8 cellular contexts compared by ENCODE assay signal in the genomic region with DNA sequence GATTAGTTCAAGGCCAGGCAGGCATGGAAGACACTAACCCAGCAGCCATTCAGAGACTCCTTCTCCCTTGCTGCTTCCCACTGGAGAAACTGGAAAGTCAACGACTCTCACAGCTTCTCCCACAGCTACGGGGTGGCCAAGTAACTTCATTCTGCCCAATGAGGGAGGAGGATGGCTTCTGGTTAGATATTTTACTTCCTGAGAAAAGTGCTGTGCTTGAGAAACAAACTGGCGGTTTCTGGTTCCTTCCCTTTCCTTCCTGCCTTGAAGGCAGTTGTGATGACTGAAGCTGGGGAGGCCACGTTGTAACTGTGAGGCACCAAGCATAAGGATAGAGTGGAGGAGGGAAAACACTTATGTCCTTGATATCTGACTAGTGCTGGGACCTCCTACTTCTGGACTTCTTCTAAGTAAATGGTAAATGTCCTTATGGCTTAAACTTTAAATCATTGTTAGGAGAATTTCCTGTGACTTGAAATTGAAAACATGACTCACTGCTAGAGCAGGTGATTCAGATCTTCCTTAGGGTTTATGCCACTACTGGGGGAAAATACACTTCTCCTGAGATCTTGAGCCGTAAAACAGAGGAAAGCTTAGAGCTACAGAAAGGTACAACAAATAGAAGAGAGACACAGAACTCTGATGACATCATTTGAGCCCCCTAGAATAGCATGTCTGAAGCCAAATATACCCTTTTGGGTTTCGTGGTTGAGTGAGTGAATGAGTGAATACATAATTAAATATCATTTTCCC. TPM values are rescaled to one million over a fixed set of nuclear protein-coding genes. Genes with fewer than 3 reads are reported as not detected.
DNase-seq lines count a peak whose midpoint lies in the region; ATAC-seq, FAIRE-seq and TF ChIP-seq lines count a peak whose summit lies in the region.

No MANE protein-coding gene starts in this region.

- CTCF ChIA-PET in activated naive CD4-positive, alpha-beta T cell treated with anti-CD3 and anti-CD28 coated beads, Interleukin-2, amount 10 ng/mL, durations not matched to agents 7 days and 5 days (lab: Charles Lee), result interaction anchor here (0.7 to 8.1 kb wide), 22 partner anchors 8 to 416 kb away, joined by 3 to 137 read pairs (median 6); a partner anchor contains a TSS

- no peak overlapping the region for H3K4me3 ChIP-seq in OCI-LY3 (ENCODE audit: low read length)
- H3K4me3 ChIP-seq in gastrocnemius medialis, result no peak overlapping the region

- TF ChIP-seq POLR2A in gastrocnemius medialis (IDR thresholded peaks at IDR 0.05), result no peak

- peak overlapping the region; percentile 78 to 92 (median 91) for H3K27ac Mint-ChIP-seq in CD14-positive monocyte
- H3K27ac Mint-ChIP-seq in activated naive CD4-positive, alpha-beta T cell treated with anti-CD3 and anti-CD28 coated beads, Interleukin-2, amount 10 ng/mL, durations not matched to agents 7 days and 5 days, result peak overlapping the region; percentile 96

- no peaks in the 10 kb centered on the region for H3K36me3 ChIP-seq in OCI-LY3 (replicated peaks; ENCODE audit: low read depth, low read length)
- H3K36me3 ChIP-seq in gastrocnemius medialis, result no peaks in the 10 kb centered on the region

- peaks cover 6 to 7% of the 10 kb centered on the region in 2 donors for H3K36me3 Mint-ChIP-seq in CD14-positive monocyte
- peaks cover 18% of the 10 kb centered on the region for H3K36me3 Mint-ChIP-seq in activated naive CD4-positive, alpha-beta T cell treated with anti-CD3 and anti-CD28 coated beads, Interleukin-2, amount 10 ng/mL, durations not matched to agents 7 days and 5 days

- H3K9me3 Mint-ChIP-seq in CD14-positive monocyte, result peaks cover 2 to 20% (median 11%) of the 10 kb centered on the region in 7 donors
- peaks cover 13% of the 10 kb centered on the region for H3K9me3 Mint-ChIP-seq in activated naive CD4-positive, alpha-beta T cell treated with anti-CD3 and anti-CD28 coated beads, Interleukin-2, amount 10 ng/mL, durations not matched to agents 7 days and 5 days

- peaks cover 0 to 3% (median 2%) of the 10 kb centered on the region in 3 donors for H3K27me3 Mint-ChIP-seq in CD14-positive monocyte (ENCODE audit: low read depth in 3 of 3)
- no peaks in the 10 kb centered on the region for H3K27me3 Mint-ChIP-seq in activated naive CD4-positive, alpha-beta T cell treated with anti-CD3 and anti-CD28 coated beads, Interleukin-2, amount 10 ng/mL, durations not matched to agents 7 days and 5 days

- H2AFZ ChIP-seq in OCI-LY3 (ENCODE audit: low read depth, low read length), result peak overlapping the region; percentile 55; the same call in 1 of the 2 replicates

- no peak overlapping the region for H3K9ac ChIP-seq in OCI-LY3 (ENCODE audit: low read length)

- peaks cover 52% of the 10 kb centered on the region for H3K4me1 Mint-ChIP-seq in CD14-positive monocyte
- H3K4me1 Mint-ChIP-seq in activated naive CD4-positive, alpha-beta T cell treated with anti-CD3 and anti-CD28 coated beads, Interleukin-2, amount 10 ng/mL, durations not matched to agents 7 days and 5 days, result peaks cover 82% of the 10 kb centered on the region

- DNase-seq in CD14-positive monocyte (ENCODE audit: low spot score) (peak; percentile 69), kidney tubule cell (ENCODE audit: low spot score) (peak; percentile 89), gastrocnemius medialis (no peak), D721Med (ENCODE audit: insufficient read length, low spot score) (no peak)
- DNase-seq in activated naive CD4-positive, alpha-beta T cell treated with anti-CD3 and anti-CD28 coated beads, Interleukin-2, amount 10 ng/mL, durations not matched to agents 7 days and 5 days, result peak; percentile 64

- H4K20me1 ChIP-seq in OCI-LY3 (ENCODE audit: insufficient read depth, low read length), result no peaks in the 10 kb centered on the region

- H3K27me3 ChIP-seq in OCI-LY3 (ENCODE audit: low read depth, low read length) (no peaks in the 10 kb centered on the region), gastrocnemius medialis (no peaks in the 10 kb centered on the region)

- intact Hi-C loops in CD14-positive monocyte (cut with micrococcal nuclease), result loop anchor here in 1 of 2 donors (5.0 to 10.0 kb wide), 3 partner anchors 36 to 209 kb away; a partner anchor contains a TSS
- intact Hi-C loops in gastrocnemius medialis (cut with DNase I; ENCODE audit: low total_unique reads), result loop anchor here (2.0 kb wide), 2 partner anchors 23 to 93 kb away; a partner anchor contains a TSS

- ATAC-seq in GM21825 (IDR thresholded peaks at IDR 0.05; ENCODE audit: unreplicated experiment) (peak; percentile 34), gastrocnemius medialis (no peak)

- H3K4me2 ChIP-seq in OCI-LY3 (ENCODE audit: low read length), result peak overlapping the region; percentile 54

- peaks cover 2% of the 10 kb centered on the region; the same call in 1 of the 2 replicates for H3K79me2 ChIP-seq in OCI-LY3 (ENCODE audit: low read length)

- H3K9me3 ChIP-seq in OCI-LY3 (ENCODE audit: insufficient read depth, low read length) (no peaks in the 10 kb centered on the region), gastrocnemius medialis (no peaks in the 10 kb centered on the region)

- no peak overlapping the region for H3K27ac ChIP-seq in OCI-LY3 (ENCODE audit: low read length)
- H3K27ac ChIP-seq in temporal lobe (ENCODE audit: low read depth, low read length), result peak overlapping the region; percentile 34
- H3K27ac ChIP-seq in gastrocnemius medialis, result peak overlapping the region in 2 of 4 donors; percentile 1 to 14

- peaks cover 30% of the 10 kb centered on the region for H3K4me1 ChIP-seq in OCI-LY3 (ENCODE audit: low read length)
- H3K4me1 ChIP-seq in gastrocnemius medialis, result peaks cover 15 to 19% of the 10 kb centered on the region in 2 donors

- no peak for FAIRE-seq in D721Med (lab: Jason Lieb, UNC)

- peak overlapping the region; percentile 16 to 41 for H3K4me3 Mint-ChIP-seq in CD14-positive monocyte
- peak overlapping the region; percentile 40 for H3K4me3 Mint-ChIP-seq in activated naive CD4-positive, alpha-beta T cell treated with anti-CD3 and anti-CD28 coated beads, Interleukin-2, amount 10 ng/mL, durations not matched to agents 7 days and 5 days

- in situ Hi-C loops in gastrocnemius medialis (cut with MboI; ENCODE audit: low sequenced_read_pairs in 4 of 4), result loop anchor here in 1 of 4 donors (5.0 to 25.0 kb wide), 2 partner anchors 91 to 871 kb away; a partner anchor contains a TSS

- TF ChIP-seq CTCF in CD14-positive monocyte (IDR thresholded peaks at IDR 0.05) (no peak), OCI-LY3 (IDR thresholded peaks at IDR 0.05; ENCODE audit: low read depth, low read length) (no peak), gastrocnemius medialis (IDR thresholded peaks at IDR 0.05 in 4 of 5, conservative IDR thresholded peaks at IDR 0.05 in 1 of 5) (no peak), D721Med (IDR thresholded peaks at IDR 0.05; ENCODE audit: insufficient read depth, missing control alignments) (no peak)

RNA-seq across cellular contexts. Expression of a gene that starts 3.1 kb away (rescaled TPM):
- 10 to 100 TPM; 24.3 to 47.6 TPM for polyA plus RNA-seq in CD14-positive monocyte
- total RNA-seq in temporal lobe, result 16.0 TPM
- 10 to 100 TPM; 22.3 to 50.0 (median 47.3) TPM for total RNA-seq in gastrocnemius medialis

RNA-seq across cellular contexts. Expression of a gene that starts 47.1 kb away (rescaled TPM):
- 10 to 100 TPM; 31.2 to 52.8 TPM for polyA plus RNA-seq in CD14-positive monocyte
- total RNA-seq in temporal lobe (41.8 TPM), gastrocnemius medialis (100 to 1,000 TPM in 1 of 4 donors, 10 to 100 TPM in 3; 71.4 to 107 (median 84.5) TPM)

RNA-seq across cellular contexts. Expression of a gene that starts 58.0 kb away (rescaled TPM):
- polyA plus RNA-seq in CD14-positive monocyte, result 1 to 10 TPM in 1 of 2 donors, under 1 TPM in 1; 0.90 to 1.2 TPM
- total RNA-seq in temporal lobe (3.4 TPM), gastrocnemius medialis (10 to 100 TPM in 1 of 4 donors, 1 to 10 TPM in 3; 2.1 to 13.6 (median 3.6) TPM)

Comparison
In these comparisons a context has a peak if more than half of its experiments do, and no peak if none do; other contexts are left out.
1. DNase-seq: peak in CD14-positive monocyte (single experiment), activated naive CD4-positive, alpha-beta T cell treated with anti-CD3 and anti-CD28 coated beads, Interleukin-2, amount 10 ng/mL, durations not matched to agents 7 days and 5 days (single experiment) and kidney tubule cell (single experiment); none in gastrocnemius medialis (0 of 2) and D721Med (single experiment).